9 cellular contexts compared by ENCODE assay signal in the genomic region with DNA sequence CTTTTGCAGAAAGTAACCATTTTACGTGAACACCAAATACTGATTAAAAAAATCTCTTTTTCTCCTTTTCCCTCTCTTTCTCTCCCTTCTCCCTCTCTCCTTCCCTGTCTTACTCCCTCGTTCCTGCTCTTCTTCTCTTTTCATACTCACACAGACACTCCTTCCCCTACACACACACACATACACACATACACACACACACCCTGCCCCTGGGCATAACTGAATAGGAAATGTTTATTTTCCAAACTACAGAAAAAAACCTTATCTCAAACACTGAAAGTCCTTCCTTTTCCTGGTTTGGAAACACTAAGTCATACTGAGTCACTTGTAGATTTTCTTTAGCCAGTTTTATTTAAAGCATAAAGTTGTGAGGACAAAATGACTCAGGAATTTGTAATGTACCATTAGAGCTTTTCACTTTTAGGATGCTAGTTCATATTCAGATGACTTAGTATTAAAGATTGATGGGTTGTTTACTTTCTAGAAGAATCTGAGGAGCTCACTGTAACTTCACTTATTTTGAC.
DNase-seq lines count a peak whose midpoint lies in the region; ATAC-seq and TF ChIP-seq lines count a peak whose summit lies in the region.
"Had no signal": no experiment of that assay in that cellular context is flagged by ENCODE, and none has a peak within 500 bp of the region (broad histone marks: within the 10 kb centered on the region; RNA-seq: fewer than 3 reads in every experiment).

No MANE protein-coding gene starts in this region.

- TF ChIP-seq CTCF in 22Rv1 (IDR thresholded peaks at IDR 0.05) (no peak), IMR-90 (conservative IDR thresholded peaks at IDR 0.05; ENCODE audit: low read depth, low read length) (no peak), MCF 10A (IDR thresholded peaks at IDR 0.05; ENCODE audit: unreplicated experiment) (no peak), right lobe of liver (IDR thresholded peaks at IDR 0.05) (no peak)

- H3K36me3 ChIP-seq in IMR-90 (ENCODE audit: control insufficient read depth, insufficient read depth, low read length) (peaks cover 4% of the 10 kb centered on the region), right lobe of liver (no peaks in the 10 kb centered on the region)
- peaks cover 9% of the 10 kb centered on the region for H3K36me3 ChIP-seq in effector memory CD4-positive, alpha-beta T cell (ENCODE audit: control insufficient read depth, insufficient read depth, low read length)

- H3K9ac ChIP-seq in IMR-90 (ENCODE audit: low read depth, low read length), result 0 out of 2 replicates have a peak overlapping the region, but pooled peaks have one; percentile 3

- in situ Hi-C loops in IMR-90 (cut with MboI; ENCODE audit: low sequenced_read_pairs), result no loop called here

- H2BK20ac ChIP-seq in IMR-90 (ENCODE audit: low read depth, low read length), result no peak overlapping the region

- TF ChIP-seq POLR2A in IMR-90 (IDR thresholded peaks at IDR 0.05; ENCODE audit: low read depth, low read length), result no peak
- no peak for TF ChIP-seq POLR2A in right lobe of liver (IDR thresholded peaks at IDR 0.05)

- H3K4me2 ChIP-seq in IMR-90 (ENCODE audit: low read depth, low read length), result peak overlapping the region; percentile 51; the same call in 1 of the 2 replicates

- H3K9me1 ChIP-seq in IMR-90 (ENCODE audit: insufficient read depth, low read length), result peaks cover 11% of the 10 kb centered on the region

- DNase-seq in IMR-90 (peak; percentile 93), MCF 10A (ENCODE audit: unreplicated experiment) (peak; percentile 72), right lobe of liver (no peak)
- DNase-seq in stimulated activated CD4-positive, alpha-beta T cell treated with anti-CD3 and anti-CD28 coated beads, Interleukin-4, amount 100 ng/mL, for 24 hours, result no peak
- DNase-seq in effector memory CD4-positive, alpha-beta T cell, result no peak
- DNase-seq: RPMI8226 had no signal

- H3K9me3 ChIP-seq in IMR-90 (ENCODE audit: control insufficient read depth, insufficient read depth, low read length) (no peaks in the 10 kb centered on the region), right lobe of liver (no peaks in the 10 kb centered on the region)
- H3K9me3 ChIP-seq in effector memory CD4-positive, alpha-beta T cell (ENCODE audit: control insufficient read depth, low read length), result no peaks in the 10 kb centered on the region

- H3K27ac Mint-ChIP-seq in MCF 10A (ENCODE audit: low read depth, unreplicated experiment), result peak overlapping the region; percentile 82

- intact Hi-C loops in IMR-90 (cut with micrococcal nuclease) (no loop called here), MCF 10A (cut with micrococcal nuclease) (no loop called here), right lobe of liver (cut with DNase I) (no loop called here)

- H3K79me1 ChIP-seq in IMR-90 (ENCODE audit: low read depth in 1 of 2, low read length in 2 of 2), result peaks cover 8 to 46% of the 10 kb centered on the region in 2 experiments

- CTCF ChIA-PET in IMR-90 (lab: Yijun Ruan, JAX), result interaction anchor here (1.0 kb wide), 1 partner anchor 13 kb away, joined by 3 read pairs; no protein-coding TSS in a partner anchor
- CTCF ChIA-PET in MCF 10A (lab: Yijun Ruan, JAX), result interaction anchor here (0.5 to 1.5 kb wide), 3 partner anchors 57 to 1100 kb away, joined by 3 to 4 read pairs (median 4); no protein-coding TSS in a partner anchor

- POLR2A ChIA-PET in IMR-90 (lab: Charles Lee; ENCODE audit: unreplicated experiment) (no interaction called here), MCF 10A (lab: Yijun Ruan, JAX) (interaction anchor here (0.7 to 1.8 kb wide), 6 partner anchors 17 to 100 kb away, joined by 3 to 10 read pairs (median 4); partner anchors contain the start of gene MBNL1)

- H3K27me3 ChIP-seq in IMR-90 (ENCODE audit: control insufficient read depth, insufficient read depth, low read length) (no peaks in the 10 kb centered on the region), right lobe of liver (no peaks in the 10 kb centered on the region)
- no peaks in the 10 kb centered on the region for H3K27me3 ChIP-seq in effector memory CD4-positive, alpha-beta T cell (replicated peaks; ENCODE audit: control insufficient read depth, insufficient read depth, low read length, poor library complexity, severe bottlenecking)

- no peak overlapping the region for H2AK5ac ChIP-seq in IMR-90 (ENCODE audit: low read depth, low read length)

- WGBS in IMR-90 (ENCODE audit: extremely low coverage in 2 of 2, insufficient read length in 1 of 2), 2 experiments, result 40% methylated on average over 2 of the region's 2 CpGs; no CpG with 5 or more reads in 1 of the 2 experiments
- WGBS in right lobe of liver (ENCODE audit: insufficient coverage, low coverage, low lambda C conversion rate, missing lambda C conversion rate), result 25% methylated on average over 2 of the region's 2 CpGs

- no peak overlapping the region for H4K91ac ChIP-seq in IMR-90 (ENCODE audit: insufficient read depth, low read depth, low read length)

- no peak overlapping the region for H3K56ac ChIP-seq in IMR-90 (ENCODE audit: extremely low read depth, insufficient read depth, low read length)

- H3K27ac ChIP-seq in 22Rv1 (peak overlapping the region; percentile 25), IMR-90 (ENCODE audit: insufficient read depth, low read length) (no peak overlapping the region; the same call in 1 of the 2 replicates), right lobe of liver (peak overlapping the region; percentile 17 to 58 (median 19))
- H3K27ac ChIP-seq in effector memory CD4-positive, alpha-beta T cell (ENCODE audit: insufficient read depth, low read length, poor library complexity, severe bottlenecking), result no peak overlapping the region

- H4K20me1 ChIP-seq in IMR-90 (ENCODE audit: insufficient read depth, low read length), result peaks cover 43% of the 10 kb centered on the region

- no peak overlapping the region for H2AFZ ChIP-seq in IMR-90 (replicated peaks; ENCODE audit: low read length, poor library complexity)

- H3K4me1 Mint-ChIP-seq in MCF 10A (ENCODE audit: insufficient read depth, unreplicated experiment), result peaks cover 28% of the 10 kb centered on the region

- no peak overlapping the region for H3K14ac ChIP-seq in IMR-90 (replicated peaks; ENCODE audit: low read depth, low read length)

- peak overlapping the region; percentile 0; the same call in 1 of the 2 replicates for H2BK120ac ChIP-seq in IMR-90 (ENCODE audit: low read depth, low read length)

- H2AK9ac ChIP-seq in IMR-90 (replicated peaks; ENCODE audit: low read depth, low read length, poor library complexity), result no peak overlapping the region

- BruUV-seq in IMR-90 (replicated peaks; lab: Mats Ljungman, UMichigan), result no TSS peak
- BruUV-seq in MCF 10A (replicated peaks; lab: Mats Ljungman, UMichigan), result no TSS peak

- no peak overlapping the region for H3K23ac ChIP-seq in IMR-90 (ENCODE audit: low read depth, low read length)

- TF ChIP-seq RAD21 in IMR-90 (IDR thresholded peaks at IDR 0.05; ENCODE audit: low read length), result peak; percentile 22; the same call in 1 of the 2 replicates

- no peaks in the 10 kb centered on the region for H3K9me3 Mint-ChIP-seq in MCF 10A (ENCODE audit: unreplicated experiment)

- peaks cover 8% of the 10 kb centered on the region for H3K36me3 Mint-ChIP-seq in MCF 10A (ENCODE audit: insufficient read depth, unreplicated experiment)

- H4K5ac ChIP-seq in IMR-90 (ENCODE audit: low read depth, low read length), result no peak overlapping the region

- H3K4me1 ChIP-seq in IMR-90 (ENCODE audit: control insufficient read depth, insufficient read depth, low read length) (peaks cover 6% of the 10 kb centered on the region; the same call in 1 of the 2 replicates), right lobe of liver (peaks cover 0 to 46% (median 5%) of the 10 kb centered on the region in 4 donors)
- H3K4me1 ChIP-seq in effector memory CD4-positive, alpha-beta T cell (ENCODE audit: control insufficient read depth, insufficient read depth, low read length, poor library complexity, severe bottlenecking), result peaks cover 54% of the 10 kb centered on the region

- no peak overlapping the region for H3K18ac ChIP-seq in IMR-90 (ENCODE audit: low read depth, low read length)

- H4K8ac ChIP-seq in IMR-90 (ENCODE audit: low read depth in 2 of 2, low read length in 2 of 2), result no peak overlapping the region

- ATAC-seq in IMR-90 (ENCODE audit: low read depth) (peak; percentile 78), right lobe of liver (peak; percentile 56 to 78 (median 70)), HG03175 (IDR thresholded peaks at IDR 0.05; ENCODE audit: unreplicated experiment) (no peak), GM21528 (IDR thresholded peaks at IDR 0.05; ENCODE audit: low FRiP score, unreplicated experiment) (no peak)

- H3K4ac ChIP-seq in IMR-90 (ENCODE audit: low read depth, low read length), result no peak overlapping the region; the same call in 1 of the 2 replicates

- H2BK5ac ChIP-seq in IMR-90 (ENCODE audit: low read depth, low read length, poor library complexity, severe bottlenecking), result peak overlapping the region; percentile 86

- no peaks in the 10 kb centered on the region for H3K27me3 Mint-ChIP-seq in MCF 10A (ENCODE audit: insufficient read depth, unreplicated experiment)

- dilution Hi-C loops in IMR-90 (cut with HindIII; ENCODE audit: low sequenced_read_pairs, unreplicated experiment), result no loop called here

- H2BK15ac ChIP-seq in IMR-90 (ENCODE audit: low read depth, low read length), result no peak overlapping the region

- H3K4me3 ChIP-seq in IMR-90 (ENCODE audit: insufficient read depth, low read depth, low read length) (no peak overlapping the region; the same call in 1 of the 2 replicates), right lobe of liver (no peak overlapping the region)
- H3K4me3 ChIP-seq in effector memory CD4-positive, alpha-beta T cell (ENCODE audit: insufficient read depth, low read depth, low read length, poor library complexity, severe bottlenecking), result no peak overlapping the region

- peak overlapping the region; percentile 35 for H3K4me3 Mint-ChIP-seq in MCF 10A (ENCODE audit: unreplicated experiment)

TF ChIP-seq in IMR-90, 13 proteins besides CTCF, POLR2A, EP300 and RAD21 (continues in another document):
- TF ChIP-seq RCOR1 (IDR thresholded peaks at IDR 0.05; ENCODE audit: insufficient replicate concordance, low read length), result peak; percentile 31
- peak; percentile 42; the same call in 1 of the 2 replicates for TF ChIP-seq MAFK (IDR thresholded peaks at IDR 0.05; ENCODE audit: low read depth, low read length)
- TF ChIP-seq BHLHE40 (IDR thresholded peaks at IDR 0.05; ENCODE audit: low read depth, low read length), result peak; percentile 42; the same call in 1 of the 2 replicates
- TF ChIP-seq, protein P1, sequence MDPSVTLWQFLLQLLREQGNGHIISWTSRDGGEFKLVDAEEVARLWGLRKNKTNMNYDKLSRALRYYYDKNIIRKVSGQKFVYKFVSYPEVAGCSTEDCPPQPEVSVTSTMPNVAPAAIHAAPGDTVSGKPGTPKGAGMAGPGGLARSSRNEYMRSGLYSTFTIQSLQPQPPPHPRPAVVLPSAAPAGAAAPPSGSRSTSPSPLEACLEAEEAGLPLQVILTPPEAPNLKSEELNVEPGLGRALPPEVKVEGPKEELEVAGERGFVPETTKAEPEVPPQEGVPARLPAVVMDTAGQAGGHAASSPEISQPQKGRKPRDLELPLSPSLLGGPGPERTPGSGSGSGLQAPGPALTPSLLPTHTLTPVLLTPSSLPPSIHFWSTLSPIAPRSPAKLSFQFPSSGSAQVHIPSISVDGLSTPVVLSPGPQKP (IDR thresholded peaks at IDR 0.05; ENCODE audit: borderline replicate concordance, low read depth, low read length), result no peak
- peak; percentile 74 for TF ChIP-seq NFE2L2 (IDR thresholded peaks at IDR 0.05; ENCODE audit: low read depth, low read length)

Comparison
In these comparisons a context has a peak if more than half of its experiments do, and no peak if none do; other contexts are left out.
1. H3K27ac ChIP-seq: peak in 22Rv1 (single experiment) and right lobe of liver (3 of 3); none in IMR-90 (single experiment) and effector memory CD4-positive, alpha-beta T cell (single experiment).
2. ATAC-seq: peak in IMR-90 (single experiment) and right lobe of liver (4 of 4); none in HG03175 (single experiment) and GM21528 (single experiment).
3. DNase-seq: peak in IMR-90 (single experiment) and MCF 10A (single experiment); none in right lobe of liver (0 of 3), stimulated activated CD4-positive, alpha-beta T cell treated with anti-CD3 and anti-CD28 coated beads, Interleukin-4, amount 100 ng/mL, for 24 hours (single experiment) and effector memory CD4-positive, alpha-beta T cell (0 of 3).